10 cellular contexts compared by ENCODE assay signal in genomic region chr7:55185941-55186609, GRCh38.
DNase-seq lines count a peak whose midpoint lies in the region; ATAC-seq and TF ChIP-seq lines count a peak whose summit lies in the region.
"Had no signal": no experiment of that assay in that cellular context is flagged by ENCODE, and none has a peak within 500 bp of the region (broad histone marks: within the 10 kb centered on the region; RNA-seq: fewer than 3 reads in every experiment).

No MANE protein-coding gene starts in this region.

- peak in 1 of 2 experiments; percentile 52; a peak in 1 of 4 replicates for TF ChIP-seq EP300 in SK-N-SH (IDR thresholded peaks at IDR 0.05; ENCODE audit: borderline replicate concordance in 1 of 2, low read depth in 1 of 2, low read length in 1 of 2)

- DNase-seq in GOT3 (lab: John Stamatoyannopoulos, UW), result peak; percentile 82
- DNase-seq in SK-N-SH, result no peak
- DNase-seq in fibroblast of the aortic adventitia (ENCODE audit: low read depth), result peak; percentile 92
- no peak for DNase-seq in DMS53 treated with DMSO at 0.1 percent for 48 hours (lab: John Stamatoyannopoulos, UW; ENCODE audit: unreplicated experiment)
- no peak for DNase-seq in NCI-H526 treated with DMSO at 0.1 percent for 48 hours (lab: John Stamatoyannopoulos, UW)
- DNase-seq: activated effector memory CD4-positive, alpha-beta T cell treated with Interleukin-2 at 50 U/mL for 16 hours; hypothalamus; NCI-H1417 treated with DMSO at 0.1 percent for 48 hours had no signal

- POLR2A ChIA-PET in SK-N-SH (lab: Yijun Ruan, JAX), result no interaction called here

- peaks cover 44% of the 10 kb centered on the region for H3F3A ChIP-seq in SK-N-SH (replicated peaks; ENCODE audit: insufficient read depth)

- H3K27ac ChIP-seq in SK-N-SH (ENCODE audit: low read depth in 2 of 2, low read length in 1 of 2) (peak overlapping the region in 1 of 2 experiments; percentile 62; a peak in 3 of 4 replicates), skeletal muscle tissue (ENCODE audit: low read depth, low read length) (peak overlapping the region; percentile 71)

- no peaks in the 10 kb centered on the region for H3K79me2 ChIP-seq in SK-N-SH (ENCODE audit: insufficient read depth)

- H3K36me3 ChIP-seq in SK-N-SH (replicated peaks in 1 of 2; ENCODE audit: control insufficient read depth in 1 of 2, insufficient read depth in 2 of 2, low read length in 1 of 2) (peaks cover 57 to 63% of the 10 kb centered on the region in 2 experiments), skeletal muscle tissue (ENCODE audit: control insufficient read depth in 3 of 3, insufficient read depth in 3 of 3, low read length in 3 of 3) (peaks cover 5 to 18% (median 11%) of the 10 kb centered on the region in 3 donors)

- TF ChIP-seq CTCF in SK-N-SH (IDR thresholded peaks at IDR 0.05), result no peak
- no peak for TF ChIP-seq CTCF in fibroblast of the aortic adventitia (IDR thresholded peaks at IDR 0.05; ENCODE audit: insufficient read depth, low read length)

- no peak for ATAC-seq in GM19324 (IDR thresholded peaks at IDR 0.05; ENCODE audit: low FRiP score, unreplicated experiment)

- H3K9ac ChIP-seq in SK-N-SH, result no peak overlapping the region
- H3K9ac ChIP-seq in skeletal muscle tissue (ENCODE audit: low read depth in 1 of 3, low read length in 3 of 3), result peak overlapping the region in 2 of 3 donors; percentile 45 to 72

- peaks cover 14 to 35% of the 10 kb centered on the region in 2 experiments for H3K4me1 ChIP-seq in SK-N-SH (ENCODE audit: control insufficient read depth in 1 of 2, insufficient read depth in 2 of 2, low read depth in 1 of 2, low read length in 1 of 2)
- H3K4me1 ChIP-seq in skeletal muscle tissue (ENCODE audit: control insufficient read depth in 3 of 3, insufficient read depth in 3 of 3, low read length in 3 of 3), result peaks cover 16 to 44% (median 25%) of the 10 kb centered on the region in 3 donors

- peak overlapping the region; percentile 14; the same call in 1 of the 2 replicates for H3K4me2 ChIP-seq in SK-N-SH

- no peaks in the 10 kb centered on the region for H4K20me1 ChIP-seq in SK-N-SH (ENCODE audit: insufficient read depth)

- TF ChIP-seq RAD21 in SK-N-SH (IDR thresholded peaks at IDR 0.05; ENCODE audit: low read length), result no peak

- WGBS in SK-N-SH (ENCODE audit: low lambda C conversion rate), result 49% methylated on average over 12 of the region's 15 CpGs

- H2AFZ ChIP-seq in SK-N-SH (ENCODE audit: low read depth), result no peak overlapping the region

- no peaks in the 10 kb centered on the region for H3K9me2 ChIP-seq in SK-N-SH

- H3K9me3 ChIP-seq in SK-N-SH (no peaks in the 10 kb centered on the region), skeletal muscle tissue (ENCODE audit: control insufficient read depth in 3 of 3, low read length in 3 of 3) (no peaks in the 10 kb centered on the region)

- H3K4me3 ChIP-seq in SK-N-SH (ENCODE audit: low read depth in 2 of 2, low read length in 1 of 2), result no peak overlapping the region
- no peak overlapping the region for H3K4me3 ChIP-seq in fibroblast of the aortic adventitia (ENCODE audit: low read depth, low read length)
- peak overlapping the region in 2 of 3 donors; percentile 28 to 54 for H3K4me3 ChIP-seq in skeletal muscle tissue (ENCODE audit: low read length in 3 of 3)

- CTCF ChIA-PET in SK-N-SH (lab: Yijun Ruan, JAX), result interaction anchor here (0.6 to 1.2 kb wide), 3 partner anchors 13 to 398 kb away, joined by 3 read pairs; no protein-coding TSS in a partner anchor

- H3K27me3 ChIP-seq in SK-N-SH (ENCODE audit: insufficient read depth) (no peaks in the 10 kb centered on the region), skeletal muscle tissue (ENCODE audit: control insufficient read depth in 3 of 3, insufficient read depth in 3 of 3, low read length in 3 of 3) (no peaks in the 10 kb centered on the region)

TF ChIP-seq in SK-N-SH, 30 proteins besides CTCF, POLR2A, EP300 and RAD21:
- TF ChIP-seq NFIC (IDR thresholded peaks at IDR 0.05; ENCODE audit: borderline replicate concordance), result peak; percentile 53; the same call in 1 of the 2 replicates
- peak; percentile 36; the same call in 1 of the 2 replicates for TF ChIP-seq PBX3 (IDR thresholded peaks at IDR 0.05)
- TF ChIP-seq FOSL2 (IDR thresholded peaks at IDR 0.05; ENCODE audit: borderline replicate concordance, low read depth), result peak; percentile 95
- TF ChIP-seq, protein P1, sequence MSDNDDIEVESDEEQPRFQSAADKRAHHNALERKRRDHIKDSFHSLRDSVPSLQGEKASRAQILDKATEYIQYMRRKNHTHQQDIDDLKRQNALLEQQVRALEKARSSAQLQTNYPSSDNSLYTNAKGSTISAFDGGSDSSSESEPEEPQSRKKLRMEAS (IDR thresholded peaks at IDR 0.05; ENCODE audit: low read depth), result peak; percentile 90
- TF ChIP-seq TCF12 (IDR thresholded peaks at IDR 0.05), result peak; percentile 78
- peak; percentile 87 for TF ChIP-seq JUND (IDR thresholded peaks at IDR 0.05)
- TF ChIP-seq CHD2 (IDR thresholded peaks at IDR 0.05; ENCODE audit: low read length, partially characterized antibody), result no peak
- TF ChIP-seq GABPA (IDR thresholded peaks at IDR 0.05; ENCODE audit: low read depth), result no peak
- 0 out of 2 replicates have a peak, but pooled peaks have one; percentile 22 for TF ChIP-seq SIN3A (IDR thresholded peaks at IDR 0.05; ENCODE audit: borderline replicate concordance, low read depth, low read length)
- TF ChIP-seq TAF1 (IDR thresholded peaks at IDR 0.05; ENCODE audit: borderline replicate concordance, low read depth, low read length), result no peak
- TF ChIP-seq POLR2AphosphoS5 (IDR thresholded peaks at IDR 0.05; ENCODE audit: low read depth, low read length), result no peak

Comparison
In these comparisons a context has a peak if more than half of its experiments do, and no peak if none do; other contexts are left out.
1. DNase-seq: peak in GOT3 (single experiment) and fibroblast of the aortic adventitia (single experiment); none in SK-N-SH (single experiment), DMS53 treated with DMSO at 0.1 percent for 48 hours (single experiment) and NCI-H526 treated with DMSO at 0.1 percent for 48 hours (single experiment).
2. H3K4me3 ChIP-seq: peak in skeletal muscle tissue (2 of 3); none in SK-N-SH (0 of 2) and fibroblast of the aortic adventitia (single experiment).